17 cellular contexts compared by ENCODE assay signal in genomic region chr5:133091034-133091433, GRCh38. TPM values are rescaled to one million over a fixed set of nuclear protein-coding genes. Genes with fewer than 3 reads are reported as not detected.
DNase-seq lines count a peak whose midpoint lies in the region; ATAC-seq, FAIRE-seq and TF ChIP-seq lines count a peak whose summit lies in the region.
"Had no signal": no experiment of that assay in that cellular context is flagged by ENCODE, and none has a peak within 500 bp of the region (broad histone marks: within the 10 kb centered on the region; RNA-seq: fewer than 3 reads in every experiment).

No MANE protein-coding gene starts in this region.

- TSS peak; percentile 31 for BruUV-seq in Panc1 (replicated peaks; lab: Mats Ljungman, UMichigan)
- BruUV-seq in HepG2 (replicated peaks; lab: Mats Ljungman, UMichigan), result no TSS peak

- no peaks in the 10 kb centered on the region for H4K20me1 ChIP-seq in HepG2 (ENCODE audit: insufficient read depth, low read length)

- ATAC-seq in Panc1 (no peak), HepG2 (no peak), HG03565 (IDR thresholded peaks at IDR 0.05; ENCODE audit: unreplicated experiment) (no peak)
- no peak for ATAC-seq in stimulated activated memory B cell treated with anti-CD40 and anti-IgM and Interleukin-4, amounts not matched to agents 10 μg/mL and 1 μg/mL and 100 μg/mL, for 72 hours

- no peak for FAIRE-seq in HepG2 (lab: Jason Lieb, UNC)
- FAIRE-seq: H54 had no signal

- no peak for TF ChIP-seq CTCF in Panc1 (IDR thresholded peaks at IDR 0.05)
- no peak for TF ChIP-seq CTCF in HepG2 (CRISPR knock-in tag; IDR thresholded peaks at IDR 0.05)

- H3K9me3 Mint-ChIP-seq in activated CD4-positive, alpha-beta T cell treated with anti-CD3 and anti-CD28 coated beads, Interleukin-2, amount 10 ng/mL, durations not matched to agents 7 days and 5 days, result no peaks in the 10 kb centered on the region
- no peaks in the 10 kb centered on the region for H3K9me3 Mint-ChIP-seq in stimulated activated memory B cell treated with anti-CD40 and anti-IgM and Interleukin-4, amounts not matched to agents 10 μg/mL and 1 μg/mL and 100 μg/mL, for 72 hours
- H3K9me3 Mint-ChIP-seq: HFFc6 had no signal

- CTCF ChIA-PET in activated CD4-positive, alpha-beta T cell treated with anti-CD3 and anti-CD28 coated beads, Interleukin-2, amount 10 ng/mL, durations not matched to agents 7 days and 5 days (lab: Charles Lee), result no interaction called here
- CTCF ChIA-PET in Panc1 (lab: Charles Lee), result no interaction called here
- CTCF ChIA-PET in HepG2 (lab: Yijun Ruan, JAX; ENCODE audit: low intra/inter-chr PET ratio, low total read pairs), result no interaction called here

- H3K4me2 ChIP-seq in HepG2 (ENCODE audit: low read depth, low read length), result no peak overlapping the region

- POLR2A ChIA-PET in activated CD4-positive, alpha-beta T cell treated with anti-CD3 and anti-CD28 coated beads, Interleukin-2, amount 10 ng/mL, durations not matched to agents 7 days and 5 days (lab: Charles Lee), result no interaction called here
- POLR2A ChIA-PET in Panc1 (lab: Charles Lee), result no interaction called here
- POLR2A ChIA-PET in HepG2 (lab: Yijun Ruan, JAX), result no interaction called here

- H3K36me3 ChIP-seq in Panc1 (ENCODE audit: control insufficient read depth, insufficient read depth, low read length) (peaks cover 57% of the 10 kb centered on the region), HepG2 (replicated peaks in 1 of 2; ENCODE audit: control insufficient read depth in 1 of 2, insufficient read depth in 2 of 2, low read length in 2 of 2) (peaks cover 32 to 83% of the 10 kb centered on the region in 2 experiments)

- H3K27me3 Mint-ChIP-seq in activated CD4-positive, alpha-beta T cell treated with anti-CD3 and anti-CD28 coated beads, Interleukin-2, amount 10 ng/mL, durations not matched to agents 7 days and 5 days, result no peaks in the 10 kb centered on the region
- H3K27me3 Mint-ChIP-seq in stimulated activated memory B cell treated with anti-CD40 and anti-IgM and Interleukin-4, amounts not matched to agents 10 μg/mL and 1 μg/mL and 100 μg/mL, for 72 hours, result no peaks in the 10 kb centered on the region

- TF ChIP-seq POLR2A in HepG2 (IDR thresholded peaks at IDR 0.05; ENCODE audit: insufficient read depth in 1 of 2, low read depth in 2 of 2, low read length in 2 of 2), result no peak

- no peak overlapping the region for H3K27ac ChIP-seq in Panc1 (ENCODE audit: low read length)
- no peak overlapping the region for H3K27ac ChIP-seq in HepG2 (ENCODE audit: extremely low read length, insufficient read depth, low read length)
- H3K27ac ChIP-seq: Peyer's patch had no signal

- peaks cover 53% of the 10 kb centered on the region for H3K36me3 Mint-ChIP-seq in activated CD4-positive, alpha-beta T cell treated with anti-CD3 and anti-CD28 coated beads, Interleukin-2, amount 10 ng/mL, durations not matched to agents 7 days and 5 days (ENCODE audit: low read depth)
- peaks cover 52% of the 10 kb centered on the region for H3K36me3 Mint-ChIP-seq in stimulated activated memory B cell treated with anti-CD40 and anti-IgM and Interleukin-4, amounts not matched to agents 10 μg/mL and 1 μg/mL and 100 μg/mL, for 72 hours

- 98% methylated on average over 3 of the region's 3 CpGs for WGBS in HepG2 (ENCODE audit: low lambda C conversion rate)

- no peak overlapping the region for H3K9ac ChIP-seq in HepG2 (ENCODE audit: insufficient read depth, low read depth, low read length)

- H2AFZ ChIP-seq in HepG2 (ENCODE audit: low read length), result no peak overlapping the region

- TF ChIP-seq EP300 in HepG2 (IDR thresholded peaks at IDR 0.05; ENCODE audit: low read depth in 2 of 2, low read length in 2 of 2) (no peak), HepG2 (CRISPR knock-in tag; IDR thresholded peaks at IDR 0.05; ENCODE audit: borderline replicate concordance) (no peak)

- H3K79me2 ChIP-seq in HepG2 (ENCODE audit: insufficient read depth, low read length), result peaks cover 2% of the 10 kb centered on the region

- DNase-seq in activated CD4-positive, alpha-beta T cell treated with anti-CD3 and anti-CD28 coated beads, Interleukin-2, amount 10 ng/mL, durations not matched to agents 7 days and 5 days, result no peak
- no peak for DNase-seq in activated CD4-positive, alpha-beta T cell treated with anti-CD3 and anti-CD28 coated beads for 1 hour
- DNase-seq in Panc1 (ENCODE audit: low read depth, low spot score) (no peak), HepG2 (ENCODE audit: low spot score) (no peak), NCI-H2171 treated with DMSO at 0.1 percent for 48 hours (lab: John Stamatoyannopoulos, UW) (no peak), NCI-H1694 (lab: John Stamatoyannopoulos, UW) (no peak)
- DNase-seq: 8988T, GF-D8, HFFc6, Karpas-422, NCI-H1048, NCI-H1436 treated with DMSO at 0.1 percent for 48 hours, NCI-H2081, Peyer's patch had no signal

- no peaks in the 10 kb centered on the region for H3K9me3 ChIP-seq in Panc1 (ENCODE audit: control insufficient read depth, insufficient read depth, low read depth, low read length)
- no peaks in the 10 kb centered on the region for H3K9me3 ChIP-seq in HepG2 (ENCODE audit: low read length)
- H3K9me3 ChIP-seq: Peyer's patch had no signal

- H3K4me1 ChIP-seq in Panc1 (ENCODE audit: control insufficient read depth, insufficient read depth, low read length) (no peaks in the 10 kb centered on the region), HepG2 (ENCODE audit: insufficient read depth, low read length) (no peaks in the 10 kb centered on the region)
- H3K4me1 ChIP-seq: Peyer's patch had no signal

- intact Hi-C loops in Panc1 (cut with micrococcal nuclease; ENCODE audit: unreplicated experiment), result no loop called here
- intact Hi-C loops in HepG2 (cut with micrococcal nuclease; ENCODE audit: unreplicated experiment), result no loop called here

- in situ Hi-C loops in Panc1 (cut with HindIII; ENCODE audit: low pct_unique_long_range_greater_than_20kb, low sequenced_read_pairs) (no loop called here), HepG2 (cut with HindIII; ENCODE audit: extremely low pct_ligation_motif_present, low pct_unique_long_range_greater_than_20kb) (no loop called here)

- H3K4me3 ChIP-seq in Panc1 (ENCODE audit: low read depth in 2 of 2, low read length in 2 of 2) (no peak overlapping the region), HepG2 (replicated peaks in 1 of 3; ENCODE audit: insufficient read depth in 1 of 3, low read depth in 2 of 3, low read length in 3 of 3) (no peak overlapping the region)
- H3K4me3 ChIP-seq: Peyer's patch had no signal

- H3K4me3 Mint-ChIP-seq in activated CD4-positive, alpha-beta T cell treated with anti-CD3 and anti-CD28 coated beads, Interleukin-2, amount 10 ng/mL, durations not matched to agents 7 days and 5 days, result no peak overlapping the region
- H3K4me3 Mint-ChIP-seq in stimulated activated memory B cell treated with anti-CD40 and anti-IgM and Interleukin-4, amounts not matched to agents 10 μg/mL and 1 μg/mL and 100 μg/mL, for 72 hours, result no peak overlapping the region
- H3K4me3 Mint-ChIP-seq: HFFc6 had no signal

- H3K27me3 ChIP-seq in Panc1 (ENCODE audit: control insufficient read depth, insufficient read depth, low read length) (no peaks in the 10 kb centered on the region), HepG2 (ENCODE audit: control insufficient read depth in 1 of 2, insufficient read depth in 2 of 2, low read length in 2 of 2) (no peaks in the 10 kb centered on the region)
- H3K27me3 ChIP-seq: Peyer's patch had no signal

- no peaks in the 10 kb centered on the region for H3K4me1 Mint-ChIP-seq in activated CD4-positive, alpha-beta T cell treated with anti-CD3 and anti-CD28 coated beads, Interleukin-2, amount 10 ng/mL, durations not matched to agents 7 days and 5 days
- H3K4me1 Mint-ChIP-seq in stimulated activated memory B cell treated with anti-CD40 and anti-IgM and Interleukin-4, amounts not matched to agents 10 μg/mL and 1 μg/mL and 100 μg/mL, for 72 hours, result peaks cover 5% of the 10 kb centered on the region

- no peak for TF ChIP-seq RAD21 in HepG2 (CRISPR knock-in tag; IDR thresholded peaks at IDR 0.05)

- peak overlapping the region; percentile 7 for H3K27ac Mint-ChIP-seq in activated CD4-positive, alpha-beta T cell treated with anti-CD3 and anti-CD28 coated beads, Interleukin-2, amount 10 ng/mL, durations not matched to agents 7 days and 5 days
- H3K27ac Mint-ChIP-seq in stimulated activated memory B cell treated with anti-CD40 and anti-IgM and Interleukin-4, amounts not matched to agents 10 μg/mL and 1 μg/mL and 100 μg/mL, for 72 hours, result peak overlapping the region; percentile 0
- H3K27ac Mint-ChIP-seq: HFFc6 had no signal

TF ChIP-seq in HepG2, 621 proteins besides CTCF, POLR2A, EP300 and RAD21 (continues in another document):
- TF ChIP-seq MXD4 (CRISPR knock-in tag; IDR thresholded peaks at IDR 0.05) (no peak), ZNF121 (CRISPR knock-in tag; IDR thresholded peaks at IDR 0.05) (no peak), ZNF781 (CRISPR knock-in tag; IDR thresholded peaks at IDR 0.05; ENCODE audit: borderline replicate concordance, not compliant biosample characterization) (no peak), ZNF557 (CRISPR knock-in tag; IDR thresholded peaks at IDR 0.05) (no peak)

RNA-seq across cellular contexts. Expression of gene HSPA4, which starts 39.2 kb away (rescaled TPM):
- 10 to 100 TPM; 89.5 to 95.4 TPM for total RNA-seq in activated CD4-positive, alpha-beta T cell treated with anti-CD3 and anti-CD28 coated beads, Interleukin-2, amount 10 ng/mL, durations not matched to agents 7 days and 5 days
- total RNA-seq in Panc1 (2021; ENCODE audit: unreplicated experiment) (247 TPM), HepG2 (2016; rRNA removed; fragmentation: Illumina TruSeq; extraction: Trizol) (231 and 359 TPM in 2 replicates)
- polyA plus RNA-seq in Panc1 (2012; ENCODE audit: insufficient read length), result 134 TPM
- 16.8 and 19.8 TPM in 2 replicates for total RNA-seq in HepG2 (2016; cell fraction: cytosol; rRNA removed; fragmentation: Illumina TruSeq; extraction: Trizol; ENCODE audit: low read depth)
- 234 and 349 TPM in 2 replicates for total RNA-seq in HepG2 (2016; cell fraction: insoluble cytoplasmic fraction; rRNA removed; fragmentation: Illumina TruSeq; extraction: Trizol)
- 31.3 and 31.7 TPM in 2 replicates for total RNA-seq in HepG2 (2016; cell fraction: membrane; rRNA removed; fragmentation: Illumina TruSeq; extraction: Trizol)
- total RNA-seq in HepG2 (2016; cell fraction: nucleus; rRNA removed; fragmentation: Illumina TruSeq; extraction: Trizol), result 93.9 and 106 TPM in 2 replicates
- polyA plus RNA-seq in HepG2 (2011; rRNA removed), result 21.7 and 36.6 TPM in 2 replicates
- 10.5 and 18.6 TPM in 2 replicates for polyA plus RNA-seq in HepG2 (2011; cell fraction: cytosol; rRNA removed)
- polyA plus RNA-seq in HepG2 (2011; cell fraction: nucleus; rRNA removed), result 6.5 and 10.0 TPM in 2 replicates
- 115 and 141 TPM in 2 replicates for polyA plus RNA-seq in HepG2 (2012)
- polyA plus RNA-seq in HepG2 (2016; cell fraction: cytosol; fragmentation: Illumina TruSeq; extraction: Trizol; ENCODE audit: low read depth), result 9.3 and 9.9 TPM in 2 replicates
- 317 and 331 TPM in 2 replicates for polyA plus RNA-seq in HepG2 (2016; cell fraction: insoluble cytoplasmic fraction; fragmentation: Illumina TruSeq; extraction: Trizol; ENCODE audit: low read depth)
- 25.5 and 28.6 TPM in 2 replicates for polyA plus RNA-seq in HepG2 (2016; cell fraction: membrane; fragmentation: Illumina TruSeq; extraction: Trizol; ENCODE audit: low read depth)
- polyA plus RNA-seq in HepG2 (2016; cell fraction: nucleus; fragmentation: Illumina TruSeq; extraction: Trizol; ENCODE audit: insufficient read depth, low read depth), result 160 and 171 TPM in 2 replicates
- polyA minus RNA-seq in HepG2 (2011; rRNA and poly(A)+ RNA removed; ENCODE audit: low replicate concordance), result 16.3 and 24.3 TPM in 2 replicates
- 45.8 and 50.3 TPM in 2 replicates for polyA minus RNA-seq in HepG2 (2011; cell fraction: cytosol; rRNA and poly(A)+ RNA removed)
- polyA minus RNA-seq in HepG2 (2011; cell fraction: nucleus; rRNA and poly(A)+ RNA removed), result 27.4 and 38.4 TPM in 2 replicates
